Comparison of ENCODE assay signal across 1 cellular context in the genomic region with DNA sequence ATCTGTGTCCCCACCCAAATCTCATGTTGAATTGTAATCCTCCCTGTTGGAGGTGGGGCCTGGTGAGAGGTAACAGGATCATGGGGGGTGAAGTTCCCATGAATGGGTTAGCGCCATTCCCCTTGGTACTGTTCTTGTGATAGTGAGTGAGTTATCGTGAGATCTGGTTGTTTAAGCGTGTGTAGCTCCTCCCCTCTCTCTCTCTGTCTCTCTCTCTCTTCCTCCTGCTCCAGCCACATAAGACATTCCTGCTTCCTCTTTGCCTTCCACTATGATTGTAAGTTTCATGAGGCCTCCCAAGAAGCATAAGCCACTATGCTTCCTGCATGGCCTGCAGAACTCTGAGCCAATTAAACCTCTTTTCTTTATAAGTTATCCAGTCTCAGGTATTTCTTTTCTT.
TF ChIP-seq lines count a peak whose summit lies in the region.

No MANE protein-coding gene starts in this region.

TF ChIP-seq in HEK293, 187 proteins besides CTCF, POLR2A, EP300 and RAD21:
- TF ChIP-seq, protein P1, sequence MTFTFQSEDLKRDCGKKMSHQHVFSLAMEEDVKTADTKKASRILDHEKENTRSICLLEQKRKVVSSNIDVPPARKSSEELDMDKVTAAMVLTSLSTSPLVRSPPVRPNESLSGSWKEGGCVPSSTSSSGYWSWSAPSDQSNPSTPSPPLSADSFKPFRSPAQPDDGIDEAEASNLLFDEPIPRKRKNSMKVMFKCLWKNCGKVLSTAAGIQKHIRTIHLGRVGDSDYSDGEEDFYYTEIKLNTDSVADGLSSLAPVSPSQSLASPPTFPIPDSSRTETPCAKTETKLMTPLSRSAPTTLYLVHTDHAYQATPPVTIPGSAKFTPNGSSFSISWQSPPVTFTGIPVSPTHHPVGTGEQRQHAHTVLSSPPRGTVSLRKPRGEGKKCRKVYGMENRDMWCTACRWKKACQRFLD (tag by site-specific recombination; IDR thresholded peaks at IDR 0.05) = no peak
- TF ChIP-seq ZFP69B (tag by site-specific recombination; IDR thresholded peaks at IDR 0.05) = no peak
- no peak for TF ChIP-seq ZBTB20 (tag by site-specific recombination; IDR thresholded peaks at IDR 0.05)
- TF ChIP-seq ZNF202 (tag by site-specific recombination; IDR thresholded peaks at IDR 0.05; ENCODE audit: borderline replicate concordance) = no peak
- TF ChIP-seq ZNF560 (tag by site-specific recombination; IDR thresholded peaks at IDR 0.05; ENCODE audit: borderline replicate concordance) = no peak
- TF ChIP-seq, protein P2, sequence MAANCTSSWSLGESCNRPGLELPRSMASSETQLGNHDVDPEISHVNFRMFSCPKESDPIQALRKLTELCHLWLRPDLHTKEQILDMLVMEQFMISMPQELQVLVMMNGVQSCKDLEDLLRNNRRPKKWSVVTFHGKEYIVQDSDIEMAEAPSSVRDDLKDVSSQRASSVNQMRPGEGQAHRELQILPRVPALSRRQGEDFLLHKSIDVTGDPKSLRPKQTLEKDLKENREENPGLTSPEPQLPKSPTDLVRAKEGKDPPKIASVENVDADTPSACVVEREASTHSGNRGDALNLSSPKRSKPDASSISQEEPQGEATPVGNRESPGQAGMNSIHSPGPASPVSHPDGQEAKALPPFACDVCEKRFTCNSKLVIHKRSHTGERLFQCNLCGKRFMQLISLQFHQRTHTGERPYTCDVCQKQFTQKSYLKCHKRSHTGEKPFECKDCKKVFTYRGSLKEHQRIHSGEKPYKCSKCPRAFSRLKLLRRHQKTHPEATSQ (tag by site-specific recombination; IDR thresholded peaks at IDR 0.05) = 0 out of 2 replicates have a peak, but pooled peaks have one; percentile 30
- TF ChIP-seq ZNF146 (tag by site-specific recombination; IDR thresholded peaks at IDR 0.05) = no peak
